19 cellular contexts compared by ENCODE assay signal in genomic region chr19:16289594-16289993, GRCh38. TPM values are rescaled to one million over a fixed set of nuclear protein-coding genes. Genes with fewer than 3 reads are reported as not detected.
DNase-seq lines count a peak whose midpoint lies in the region; ATAC-seq and TF ChIP-seq lines count a peak whose summit lies in the region.
"Had no signal": no experiment of that assay in that cellular context is flagged by ENCODE, and none has a peak within 500 bp of the region (broad histone marks: within the 10 kb centered on the region; RNA-seq: fewer than 3 reads in every experiment).

No MANE protein-coding gene starts in this region.

- H3K4ac ChIP-seq in H9 (ENCODE audit: low read depth, low read length) = no peak overlapping the region
- no peak overlapping the region for H3K4ac ChIP-seq in mesendoderm (ENCODE audit: low read depth, low read length)

- no peak overlapping the region for H2BK20ac ChIP-seq in H9 (ENCODE audit: low read depth, low read length, poor library complexity, severe bottlenecking)

- no peak overlapping the region for H2BK12ac ChIP-seq in H9 (ENCODE audit: insufficient read length, low read depth, low read length)

- intact Hi-C loops in activated CD4-positive, alpha-beta T cell treated with anti-CD3 and anti-CD28 coated beads, Interleukin-2, amount 10 ng/mL, durations not matched to agents 24 days and 14 days (cut with micrococcal nuclease) = no loop called here
- intact Hi-C loops in activated CD4-positive, alpha-beta T cell treated with anti-CD3 and anti-CD28 coated beads for 36 hours (cut with DNase I, micrococcal nuclease) = no loop called here
- intact Hi-C loops in activated CD4-positive, alpha-beta memory T cell treated with anti-CD3 and anti-CD28 coated beads for 36 hours (cut with micrococcal nuclease) = no loop called here
- intact Hi-C loops in posterior vena cava (cut with DNase I) = no loop called here

- H3K14ac ChIP-seq in H9 (ENCODE audit: insufficient read depth, low read length) = no peak overlapping the region

- no peak overlapping the region for H4K8ac ChIP-seq in H9 (replicated peaks; ENCODE audit: insufficient read length, low read depth, low read length)
- no peak overlapping the region for H4K8ac ChIP-seq in mesendoderm (ENCODE audit: low read depth, low read length)

- H3K18ac ChIP-seq in H9 (ENCODE audit: insufficient read length, low read depth, low read length) (no peak overlapping the region), mesendoderm (ENCODE audit: low read length) (no peak overlapping the region)

- no peak overlapping the region for H4K91ac ChIP-seq in H9 (ENCODE audit: insufficient read length, low read depth, low read length)

- no peaks in the 10 kb centered on the region for H3K36me3 ChIP-seq in mesendoderm (ENCODE audit: control insufficient read depth, insufficient read depth, low read length)

- H4K5ac ChIP-seq in H9 (ENCODE audit: insufficient read length, low read depth, low read length) (no peak overlapping the region), mesendoderm (ENCODE audit: low read length) (no peak overlapping the region)

- POLR2A ChIA-PET in activated CD4-positive, alpha-beta T cell treated with anti-CD3 and anti-CD28 coated beads for 36 hours (lab: Charles Lee) = no interaction called here
- POLR2A ChIA-PET in activated CD4-positive, alpha-beta memory T cell treated with anti-CD3 and anti-CD28 coated beads for 36 hours (lab: Charles Lee) = no interaction called here

- H3K4me2 ChIP-seq in H9 (ENCODE audit: insufficient read depth, insufficient read length, low read length) (no peak overlapping the region), mesendoderm (ENCODE audit: low read length) (no peak overlapping the region)

- TF ChIP-seq CTCF in H9 (conservative IDR thresholded peaks at IDR 0.05) = no peak

- H3K27me3 Mint-ChIP-seq in activated CD4-positive, alpha-beta T cell treated with anti-CD3 and anti-CD28 coated beads, Interleukin-2, amount 10 ng/mL, durations not matched to agents 24 days and 14 days = peaks cover 41% of the 10 kb centered on the region
- peaks cover 12% of the 10 kb centered on the region for H3K27me3 Mint-ChIP-seq in activated CD4-positive, alpha-beta T cell treated with anti-CD3 and anti-CD28 coated beads for 36 hours
- H3K27me3 Mint-ChIP-seq in H9 (ENCODE audit: low read depth) = peaks cover 6% of the 10 kb centered on the region
- H3K27me3 Mint-ChIP-seq in activated CD4-positive, alpha-beta memory T cell treated with anti-CD3 and anti-CD28 coated beads for 36 hours = no peaks in the 10 kb centered on the region
- H3K27me3 Mint-ChIP-seq: B cell had no signal

- H3K4me1 ChIP-seq in H9 (ENCODE audit: insufficient read depth, low read length) (no peaks in the 10 kb centered on the region), mesendoderm (ENCODE audit: control insufficient read depth, low read depth, low read length) (no peaks in the 10 kb centered on the region)

- H2AK5ac ChIP-seq in H9 (ENCODE audit: insufficient read length, low read length) (no peak overlapping the region), mesendoderm (ENCODE audit: low read length) (no peak overlapping the region)

- H4K20me1 ChIP-seq in H9 (ENCODE audit: control insufficient read depth, insufficient read depth, insufficient read length) = no peaks in the 10 kb centered on the region

- no peak overlapping the region for H2BK15ac ChIP-seq in H9 (ENCODE audit: low read depth, low read length)
- H2BK15ac ChIP-seq in mesendoderm (replicated peaks; ENCODE audit: low read depth) = no peak overlapping the region

- H3K36me3 Mint-ChIP-seq in activated CD4-positive, alpha-beta T cell treated with anti-CD3 and anti-CD28 coated beads, Interleukin-2, amount 10 ng/mL, durations not matched to agents 24 days and 14 days (ENCODE audit: low read depth) = no peaks in the 10 kb centered on the region
- no peaks in the 10 kb centered on the region for H3K36me3 Mint-ChIP-seq in activated CD4-positive, alpha-beta T cell treated with anti-CD3 and anti-CD28 coated beads for 36 hours (ENCODE audit: low read depth)
- no peaks in the 10 kb centered on the region for H3K36me3 Mint-ChIP-seq in H9 (ENCODE audit: insufficient read depth in 1 of 3, low read depth in 3 of 3)
- no peaks in the 10 kb centered on the region for H3K36me3 Mint-ChIP-seq in activated CD4-positive, alpha-beta memory T cell treated with anti-CD3 and anti-CD28 coated beads for 36 hours

- H3K27ac Mint-ChIP-seq in activated CD4-positive, alpha-beta T cell treated with anti-CD3 and anti-CD28 coated beads, Interleukin-2, amount 10 ng/mL, durations not matched to agents 24 days and 14 days = no peak overlapping the region
- no peak overlapping the region for H3K27ac Mint-ChIP-seq in activated CD4-positive, alpha-beta T cell treated with anti-CD3 and anti-CD28 coated beads for 36 hours
- H3K27ac Mint-ChIP-seq in H9 = peak overlapping the region in 2 of 3 experiments; percentile 35 to 59; a peak in 2 of 7 replicates
- H3K27ac Mint-ChIP-seq in activated CD4-positive, alpha-beta memory T cell treated with anti-CD3 and anti-CD28 coated beads for 36 hours = peak overlapping the region; percentile 16
- H3K27ac Mint-ChIP-seq: B cell, HFFc6 had no signal

- H3K9me3 Mint-ChIP-seq in activated CD4-positive, alpha-beta T cell treated with anti-CD3 and anti-CD28 coated beads, Interleukin-2, amount 10 ng/mL, durations not matched to agents 24 days and 14 days = no peaks in the 10 kb centered on the region
- no peaks in the 10 kb centered on the region for H3K9me3 Mint-ChIP-seq in activated CD4-positive, alpha-beta T cell treated with anti-CD3 and anti-CD28 coated beads for 36 hours (ENCODE audit: low read depth)
- no peaks in the 10 kb centered on the region; a peak in 2 of 5 replicates for H3K9me3 Mint-ChIP-seq in H9
- peaks cover 2% of the 10 kb centered on the region for H3K9me3 Mint-ChIP-seq in activated CD4-positive, alpha-beta memory T cell treated with anti-CD3 and anti-CD28 coated beads for 36 hours
- H3K9me3 Mint-ChIP-seq: HFFc6 had no signal

- H3K9ac ChIP-seq in H9 (ENCODE audit: extremely low read depth, insufficient read length, low read length) (no peak overlapping the region), mesendoderm (ENCODE audit: low read length) (no peak overlapping the region)

- ATAC-seq in activated CD4-positive, alpha-beta T cell treated with anti-CD3 and anti-CD28 coated beads for 36 hours = no peak
- ATAC-seq in HG03139 (IDR thresholded peaks at IDR 0.05; ENCODE audit: unreplicated experiment) = no peak
- ATAC-seq: HepG2 had no signal

- H2BK5ac ChIP-seq in H9 (ENCODE audit: insufficient read length, low read length) = no peak overlapping the region
- no peak overlapping the region for H2BK5ac ChIP-seq in mesendoderm (ENCODE audit: low read length)

- H3K4me1 Mint-ChIP-seq in activated CD4-positive, alpha-beta T cell treated with anti-CD3 and anti-CD28 coated beads, Interleukin-2, amount 10 ng/mL, durations not matched to agents 24 days and 14 days = peaks cover 9% of the 10 kb centered on the region
- H3K4me1 Mint-ChIP-seq in activated CD4-positive, alpha-beta T cell treated with anti-CD3 and anti-CD28 coated beads for 36 hours = peaks cover 12% of the 10 kb centered on the region
- H3K4me1 Mint-ChIP-seq in H9 = peaks cover 3 to 21% of the 10 kb centered on the region in 2 experiments
- H3K4me1 Mint-ChIP-seq in activated CD4-positive, alpha-beta memory T cell treated with anti-CD3 and anti-CD28 coated beads for 36 hours (ENCODE audit: low read depth) = peaks cover 4% of the 10 kb centered on the region

- H3K56ac ChIP-seq in H9 (ENCODE audit: insufficient read length, low read depth, low read length) (no peak overlapping the region), mesendoderm (ENCODE audit: low read length) (no peak overlapping the region)

- WGBS in H9 (ENCODE audit: extremely low coverage, insufficient read length, low lambda C conversion rate) = no CpG with 5 or more reads among the region's 7 CpGs
- no CpG with 5 or more reads among the region's 7 CpGs for WGBS in mesendoderm (ENCODE audit: extremely low coverage, insufficient coverage, low lambda C conversion rate)

- H3K23me2 ChIP-seq in H9 (ENCODE audit: insufficient read length, low read depth, low read length, poor library complexity, severe bottlenecking) = no peaks in the 10 kb centered on the region

- no peak overlapping the region for H3K4me3 ChIP-seq in mesendoderm (ENCODE audit: low read length)

- H3K79me1 ChIP-seq in H9 (ENCODE audit: insufficient read depth, low read depth, low read length, poor library complexity, severe bottlenecking) (no peaks in the 10 kb centered on the region), mesendoderm (ENCODE audit: low read length) (no peaks in the 10 kb centered on the region)

- H3K27ac ChIP-seq in H9 (ENCODE audit: insufficient read length, low read depth, low read length) = no peak overlapping the region
- H3K27ac ChIP-seq in mesendoderm (ENCODE audit: low read depth, low read length) = no peak overlapping the region

- peak; percentile 66 for DNase-seq in activated CD4-positive, alpha-beta T cell treated with anti-CD3 and anti-CD28 coated beads, Interleukin-2, amount 10 ng/mL, durations not matched to agents 24 days and 14 days
- no peak for DNase-seq in activated CD4-positive, alpha-beta T cell treated with anti-CD3 and anti-CD28 coated beads for 36 hours
- DNase-seq in H9 (no peak), mesendoderm (peak; percentile 43), DMS 273 treated with DMSO at 0.1 percent for 48 hours (lab: John Stamatoyannopoulos, UW) (no peak), posterior vena cava (ENCODE audit: low spot score) (no peak)
- DNase-seq in activated CD4-positive, alpha-beta memory T cell treated with anti-CD3 and anti-CD28 coated beads for 36 hours = no peak
- DNase-seq: 8988T; DND-41; HFFc6; KG1; MV-4-11; NCI-H2029; NCI-H446 treated with DMSO at 0.1 percent for 48 hours; NK-92 treated with Interleukin-12 subunit alpha and Interleukin-12 subunit beta, amount 100 ng/mL, for 24 hours; SHP77 had no signal

- H3K79me2 ChIP-seq in H9 (ENCODE audit: insufficient read depth, low read length) (no peaks in the 10 kb centered on the region), mesendoderm (ENCODE audit: control insufficient read depth, insufficient read depth, low read length) (no peaks in the 10 kb centered on the region)

- H3K23ac ChIP-seq in H9 (ENCODE audit: insufficient read length, low read depth, low read length) (no peak overlapping the region), mesendoderm (ENCODE audit: low read length) (no peak overlapping the region)

- no peak overlapping the region for H3T11ph ChIP-seq in H9 (ENCODE audit: low read length)

- H3K27me3 ChIP-seq in H9 (ENCODE audit: insufficient read depth, low read length) (no peaks in the 10 kb centered on the region), mesendoderm (ENCODE audit: insufficient read depth, low read length, poor library complexity) (no peaks in the 10 kb centered on the region)

- no peak overlapping the region for H2AFZ ChIP-seq in H9 (ENCODE audit: low read length)

- CTCF ChIA-PET in activated CD4-positive, alpha-beta T cell treated with anti-CD3 and anti-CD28 coated beads for 36 hours (lab: Charles Lee) = no interaction called here
- CTCF ChIA-PET in activated CD4-positive, alpha-beta memory T cell treated with anti-CD3 and anti-CD28 coated beads for 36 hours (lab: Charles Lee) = no interaction called here

- no peak overlapping the region for H2BK120ac ChIP-seq in H9 (ENCODE audit: low read depth, low read length, poor library complexity, severe bottlenecking)
- no peak overlapping the region for H2BK120ac ChIP-seq in mesendoderm (ENCODE audit: low read depth, low read length)

- no peaks in the 10 kb centered on the region for H3K9me3 ChIP-seq in H9 (ENCODE audit: control insufficient read depth, low read depth, low read length)

- no peak overlapping the region for H3K4me3 Mint-ChIP-seq in activated CD4-positive, alpha-beta T cell treated with anti-CD3 and anti-CD28 coated beads, Interleukin-2, amount 10 ng/mL, durations not matched to agents 24 days and 14 days
- H3K4me3 Mint-ChIP-seq in activated CD4-positive, alpha-beta T cell treated with anti-CD3 and anti-CD28 coated beads for 36 hours = no peak overlapping the region
- H3K4me3 Mint-ChIP-seq in H9 = no peak overlapping the region
- H3K4me3 Mint-ChIP-seq in activated CD4-positive, alpha-beta memory T cell treated with anti-CD3 and anti-CD28 coated beads for 36 hours = no peak overlapping the region
- H3K4me3 Mint-ChIP-seq: B cell, HFFc6 had no signal

RNA-seq across cellular contexts. Expression of gene KLF2, which starts 35.0 kb away (rescaled TPM):
- total RNA-seq in activated CD4-positive, alpha-beta T cell treated with anti-CD3 and anti-CD28 coated beads, Interleukin-2, amount 10 ng/mL, durations not matched to agents 24 days and 14 days = 2.2 and 3.7 TPM in 2 replicates
- under 1 TPM; 0.57 to 0.90 TPM for total RNA-seq in activated CD4-positive, alpha-beta T cell treated with anti-CD3 and anti-CD28 coated beads for 36 hours
- total RNA-seq in H9 (2021) = 0.24 and 0.33 TPM in 2 replicates
- 1 to 10 TPM; 1.7 TPM for total RNA-seq in activated CD4-positive, alpha-beta memory T cell treated with anti-CD3 and anti-CD28 coated beads for 36 hours
- polyA plus RNA-seq in mesendoderm (2013, experiment 1 of 2) = 0.87 TPM
- 0.88 TPM for polyA plus RNA-seq in mesendoderm (2013, experiment 2 of 2)
- total RNA-seq in posterior vena cava = 100 to 1,000 TPM in 1 of 2 donors, 10 to 100 TPM in 1; 97.8 to 208 TPM
- total RNA-seq: HepG2 had no signal
- polyA plus RNA-seq: HepG2 had no signal

Comparison
In these comparisons a context has a peak if more than half of its experiments do, and no peak if none do; other contexts are left out.
1. DNase-seq: peak in activated CD4-positive, alpha-beta T cell treated with anti-CD3 and anti-CD28 coated beads, Interleukin-2, amount 10 ng/mL, durations not matched to agents 24 days and 14 days (single experiment) and mesendoderm (single experiment); none in activated CD4-positive, alpha-beta T cell treated with anti-CD3 and anti-CD28 coated beads for 36 hours (single experiment), H9 (single experiment), activated CD4-positive, alpha-beta memory T cell treated with anti-CD3 and anti-CD28 coated beads for 36 hours (single experiment), DMS 273 treated with DMSO at 0.1 percent for 48 hours (single experiment) and posterior vena cava (single experiment).
2. H3K27ac Mint-ChIP-seq: peak in H9 (2 of 3) and activated CD4-positive, alpha-beta memory T cell treated with anti-CD3 and anti-CD28 coated beads for 36 hours (single experiment); none in activated CD4-positive, alpha-beta T cell treated with anti-CD3 and anti-CD28 coated beads, Interleukin-2, amount 10 ng/mL, durations not matched to agents 24 days and 14 days (single experiment) and activated CD4-positive, alpha-beta T cell treated with anti-CD3 and anti-CD28 coated beads for 36 hours (single experiment).
3. RNA of gene KLF2, which starts 35.0 kb away (total RNA-seq): 97.8 to 208 TPM in posterior vena cava; 2.2 to 3.7 TPM in activated CD4-positive, alpha-beta T cell treated with anti-CD3 and anti-CD28 coated beads, Interleukin-2, amount 10 ng/mL, durations not matched to agents 24 days and 14 days, 1.7 TPM in activated CD4-positive, alpha-beta memory T cell treated with anti-CD3 and anti-CD28 coated beads for 36 hours, 0.57 to 0.90 TPM in activated CD4-positive, alpha-beta T cell treated with anti-CD3 and anti-CD28 coated beads for 36 hours and 0.24 to 0.33 TPM in H9; every median in the first group is over 10 times any median in the second.